14 cellular contexts compared by ENCODE assay signal in genomic region chr2:241451840-241452461, GRCh38. TPM values are rescaled to one million over a fixed set of nuclear protein-coding genes. Genes with fewer than 3 reads are reported as not detected.
A peak's percentile ranks its signal among the peaks of the same experiment; 100 is the strongest.
DNase-seq lines count a peak whose midpoint lies in the region; ATAC-seq, FAIRE-seq and TF ChIP-seq lines count a peak whose summit lies in the region.
"Had no signal": no experiment of that assay in that cellular context is flagged by ENCODE, and none has a peak within 500 bp of the region (broad histone marks: within the 10 kb centered on the region; RNA-seq: fewer than 3 reads in every experiment).

No MANE protein-coding gene starts in this region.

- H4K8ac ChIP-seq in IMR-90 (ENCODE audit: low read depth in 2 of 2, low read length in 2 of 2) = no peak overlapping the region

- H3K4me1 ChIP-seq in IMR-90 (ENCODE audit: control insufficient read depth, insufficient read depth, low read length) (no peaks in the 10 kb centered on the region), astrocyte (ENCODE audit: insufficient read depth, low read length) (no peaks in the 10 kb centered on the region), spleen (no peaks in the 10 kb centered on the region), mammary epithelial cell (ENCODE audit: insufficient read depth, low read length) (no peaks in the 10 kb centered on the region)
- H3K4me1 ChIP-seq: A549, BE2C, Caco-2 had no signal

- H3K9me1 ChIP-seq in IMR-90 (ENCODE audit: insufficient read depth, low read length) = peaks cover 6% of the 10 kb centered on the region; the same call in 1 of the 2 replicates

- no peaks in the 10 kb centered on the region for H4K20me1 ChIP-seq in IMR-90 (ENCODE audit: insufficient read depth, low read length)
- H4K20me1 ChIP-seq in astrocyte (ENCODE audit: insufficient read depth, low read length) = peaks cover 14% of the 10 kb centered on the region
- no peaks in the 10 kb centered on the region for H4K20me1 ChIP-seq in mammary epithelial cell (ENCODE audit: insufficient read depth, low read length)

- no peak overlapping the region for H4K91ac ChIP-seq in IMR-90 (ENCODE audit: insufficient read depth, low read depth, low read length)

- ATAC-seq in IMR-90 (ENCODE audit: low read depth) = no peak
- ATAC-seq: A549 had no signal

- TF ChIP-seq POLR2A in IMR-90 (IDR thresholded peaks at IDR 0.05; ENCODE audit: low read depth, low read length) = no peak
- no peak for TF ChIP-seq POLR2A in spleen (IDR thresholded peaks at IDR 0.05)

- WGBS in IMR-90 (ENCODE audit: extremely low coverage in 2 of 2, insufficient read length in 1 of 2), 2 experiments = no CpG with 5 or more reads among the region's 10 CpGs
- 89 to 92% (median 90%) methylated on average over 10 of the region's 10 CpGs for WGBS in spleen, 5 donors
- WGBS in mammary epithelial cell (ENCODE audit: low coverage, missing lambda C conversion rate) = 92% methylated on average over 9 of the region's 10 CpGs

- no peak for TF ChIP-seq RAD21 in IMR-90 (IDR thresholded peaks at IDR 0.05; ENCODE audit: low read length)

- H2BK15ac ChIP-seq in IMR-90 (ENCODE audit: low read depth, low read length) = no peak overlapping the region

- H3K36me3 ChIP-seq in IMR-90 (ENCODE audit: control insufficient read depth, insufficient read depth, low read length) = peaks cover 3% of the 10 kb centered on the region; the same call in 1 of the 2 replicates
- no peaks in the 10 kb centered on the region for H3K36me3 ChIP-seq in astrocyte (ENCODE audit: insufficient read depth, low read length)
- H3K36me3 ChIP-seq in spleen = peaks cover 0 to 33% (median 5%) of the 10 kb centered on the region in 6 donors
- H3K36me3 ChIP-seq in mammary epithelial cell (ENCODE audit: insufficient read depth, low read length) = no peaks in the 10 kb centered on the region
- H3K36me3 ChIP-seq: BE2C had no signal

- no peaks in the 10 kb centered on the region for H3K4me1 Mint-ChIP-seq in astrocyte (ENCODE audit: low read depth, unreplicated experiment)
- H3K4me1 Mint-ChIP-seq: CD8-positive, alpha-beta memory T cell had no signal

- TF ChIP-seq CTCF in IMR-90 (conservative IDR thresholded peaks at IDR 0.05; ENCODE audit: low read depth, low read length) (no peak), astrocyte (IDR thresholded peaks at IDR 0.05; ENCODE audit: insufficient read depth, low read depth, low read length) (no peak), spleen (IDR thresholded peaks at IDR 0.05 in 8 of 11, conservative IDR thresholded peaks at IDR 0.05 in 3 of 11) (no peak), mammary epithelial cell (conservative IDR thresholded peaks at IDR 0.05 in 1 of 2, IDR thresholded peaks at IDR 0.05 in 1 of 2; ENCODE audit: extremely low read depth in 1 of 2, insufficient read depth in 1 of 2, low read depth in 1 of 2, low read length in 2 of 2) (no peak)

- H2BK5ac ChIP-seq in IMR-90 (ENCODE audit: low read depth, low read length, poor library complexity, severe bottlenecking) = no peak overlapping the region

- H3K18ac ChIP-seq in IMR-90 (ENCODE audit: low read depth, low read length) = no peak overlapping the region

- H3K14ac ChIP-seq in IMR-90 (replicated peaks; ENCODE audit: low read depth, low read length) = no peak overlapping the region

- no peak overlapping the region for H2AK5ac ChIP-seq in IMR-90 (ENCODE audit: low read depth, low read length)

- BruUV-seq in IMR-90 (replicated peaks; lab: Mats Ljungman, UMichigan) (no TSS peak), mammary epithelial cell (replicated peaks; lab: Mats Ljungman, UMichigan) (no TSS peak)

- H3K23ac ChIP-seq in IMR-90 (ENCODE audit: low read depth, low read length) = peak overlapping the region; percentile 78

- H3K27me3 ChIP-seq in IMR-90 (ENCODE audit: control insufficient read depth, insufficient read depth, low read length) (no peaks in the 10 kb centered on the region), astrocyte (ENCODE audit: insufficient read depth, low read length) (no peaks in the 10 kb centered on the region), spleen (replicated peaks in 1 of 7) (peaks cover 0 to 45% (median 0%) of the 10 kb centered on the region in 7 donors), mammary epithelial cell (ENCODE audit: insufficient read depth, low read length) (peaks cover 10% of the 10 kb centered on the region)
- H3K27me3 ChIP-seq: BE2C had no signal

- H3K9me3 Mint-ChIP-seq in astrocyte (ENCODE audit: unreplicated experiment) = no peaks in the 10 kb centered on the region
- H3K9me3 Mint-ChIP-seq: CD8-positive, alpha-beta memory T cell; HFFc6 had no signal

- POLR2A ChIA-PET in IMR-90 (lab: Charles Lee; ENCODE audit: unreplicated experiment) = no interaction called here

- H3K79me2 ChIP-seq in astrocyte (ENCODE audit: insufficient read depth, low read length) (no peaks in the 10 kb centered on the region), mammary epithelial cell (ENCODE audit: insufficient read depth, low read length) (no peaks in the 10 kb centered on the region)

- H3K27me3 Mint-ChIP-seq in astrocyte (ENCODE audit: low read depth, unreplicated experiment) = no peaks in the 10 kb centered on the region

- dilution Hi-C loops in IMR-90 (cut with HindIII; ENCODE audit: low sequenced_read_pairs, unreplicated experiment) = no loop called here
- dilution Hi-C loops in mammary epithelial cell (cut with HindIII; ENCODE audit: low sequenced_read_pairs) = no loop called here

- H3K4me2 ChIP-seq in IMR-90 (ENCODE audit: low read depth, low read length) (no peak overlapping the region), astrocyte (ENCODE audit: low read length) (no peak overlapping the region), mammary epithelial cell (ENCODE audit: insufficient read depth, low read depth, low read length) (no peak overlapping the region)
- H3K4me2 ChIP-seq: A549 had no signal

- H2BK120ac ChIP-seq in IMR-90 (ENCODE audit: low read depth, low read length) = no peak overlapping the region

- H3K27ac ChIP-seq in IMR-90 (ENCODE audit: insufficient read depth, low read length) = no peak overlapping the region
- H3K27ac ChIP-seq in astrocyte (ENCODE audit: low read depth, low read length) = no peak overlapping the region
- no peak overlapping the region for H3K27ac ChIP-seq in spleen
- no peak overlapping the region for H3K27ac ChIP-seq in mammary epithelial cell (ENCODE audit: insufficient read depth, low read depth, low read length)
- H3K27ac ChIP-seq: A549, HL-60 had no signal

- no peak for FAIRE-seq in astrocyte (lab: Jason Lieb, UNC)
- FAIRE-seq: A549 had no signal

- intact Hi-C loops in IMR-90 (cut with micrococcal nuclease) (loop anchor here (5.0 kb wide), 1 partner anchor 35 kb away; no protein-coding TSS in a partner anchor), spleen (cut with DNase I; ENCODE audit: low total_unique reads) (no loop called here), mammary epithelial cell (cut with micrococcal nuclease) (no loop called here)

- in situ Hi-C loops in IMR-90 (cut with MboI; ENCODE audit: low sequenced_read_pairs) (no loop called here), mammary epithelial cell (cut with MboI; ENCODE audit: low sequenced_read_pairs in 2 of 2) (no loop called here)

- no peak overlapping the region for H2AK9ac ChIP-seq in IMR-90 (replicated peaks; ENCODE audit: low read depth, low read length, poor library complexity)

- no peak overlapping the region for H3K4ac ChIP-seq in IMR-90 (ENCODE audit: low read depth, low read length)

- H4K5ac ChIP-seq in IMR-90 (ENCODE audit: low read depth, low read length) = no peak overlapping the region

- H3K79me1 ChIP-seq in IMR-90 (ENCODE audit: low read depth in 1 of 2, low read length in 2 of 2) = no peaks in the 10 kb centered on the region

- no peak overlapping the region for H3K9ac ChIP-seq in IMR-90 (ENCODE audit: low read depth, low read length)
- H3K9ac ChIP-seq in astrocyte (ENCODE audit: low read length) = no peak overlapping the region
- H3K9ac ChIP-seq in mammary epithelial cell (ENCODE audit: insufficient read depth, low read length) = no peak overlapping the region

- H3K4me3 ChIP-seq in IMR-90 (ENCODE audit: insufficient read depth, low read depth, low read length) = no peak overlapping the region
- no peak overlapping the region for H3K4me3 ChIP-seq in astrocyte (ENCODE audit: insufficient read depth, low read depth, low read length)
- H3K4me3 ChIP-seq in spleen = no peak overlapping the region
- H3K4me3 ChIP-seq in mammary epithelial cell (replicated peaks in 1 of 3; ENCODE audit: insufficient read depth in 1 of 3, low read depth in 2 of 3, low read length in 3 of 3) = no peak overlapping the region
- H3K4me3 ChIP-seq: A549 had no signal

- CTCF ChIA-PET in IMR-90 (lab: Yijun Ruan, JAX) (no interaction called here), mammary epithelial cell (lab: Charles Lee; ENCODE audit: low non-redundant PET) (no interaction called here)

- H3K4me3 Mint-ChIP-seq in astrocyte (ENCODE audit: unreplicated experiment) = peak overlapping the region; percentile 34
- H3K4me3 Mint-ChIP-seq: CD8-positive, alpha-beta memory T cell; HFFc6 had no signal

- no peak overlapping the region for H3K56ac ChIP-seq in IMR-90 (ENCODE audit: extremely low read depth, insufficient read depth, low read length)

- H3K27ac Mint-ChIP-seq in astrocyte (ENCODE audit: unreplicated experiment) = no peak overlapping the region
- H3K27ac Mint-ChIP-seq: CD8-positive, alpha-beta memory T cell; HFFc6 had no signal

- H3K9me3 ChIP-seq in IMR-90 (ENCODE audit: control insufficient read depth, insufficient read depth, low read length) = no peaks in the 10 kb centered on the region
- H3K9me3 ChIP-seq in astrocyte (ENCODE audit: insufficient read depth, low read depth, low read length) = no peaks in the 10 kb centered on the region
- no peaks in the 10 kb centered on the region for H3K9me3 ChIP-seq in spleen
- no peaks in the 10 kb centered on the region for H3K9me3 ChIP-seq in mammary epithelial cell (replicated peaks; ENCODE audit: insufficient read depth, low read length)
- H3K9me3 ChIP-seq: A549, BE2C, Caco-2 had no signal

- H3K36me3 Mint-ChIP-seq in astrocyte (ENCODE audit: low read depth, unreplicated experiment) = peaks cover 2% of the 10 kb centered on the region

- H2AFZ ChIP-seq in IMR-90 (replicated peaks; ENCODE audit: low read length, poor library complexity) (no peak overlapping the region), astrocyte (ENCODE audit: low read depth, low read length) (no peak overlapping the region), mammary epithelial cell (ENCODE audit: low read depth, low read length) (no peak overlapping the region)

- DNase-seq in IMR-90 (no peak), astrocyte (ENCODE audit: low read depth) (no peak), left kidney (ENCODE audit: low read depth, low spot score) (peak; percentile 36), spleen (no peak), mammary epithelial cell (no peak)
- no peak for DNase-seq in stimulated activated CD4-positive, alpha-beta T cell treated with anti-CD3 and anti-CD28 coated beads, Interleukin-2, amount 100 ng/mL, for 48 hours
- DNase-seq: BE2C; Caco-2; CD8-positive, alpha-beta memory T cell; GF-D8; HCEC 1CT; HFFc6 had no signal

- no peak overlapping the region for H2BK20ac ChIP-seq in IMR-90 (ENCODE audit: low read depth, low read length)

RNA-seq across cellular contexts. Expression of gene STK25, which starts 56.4 kb away (rescaled TPM):
- total RNA-seq in IMR-90 (2012; rRNA removed) (203 and 258 TPM in 2 replicates), astrocyte (185 and 211 TPM in 2 replicates), spleen (100 to 1,000 TPM; 127 to 217 (median 167) TPM), mammary epithelial cell (100 to 1,000 TPM; 142 to 188 TPM)
- polyA plus RNA-seq in IMR-90 (2012; rRNA removed) (392 and 417 TPM in 2 replicates), spleen (100 to 1,000 TPM; 133 to 254 (median 213) TPM), mammary epithelial cell (240 TPM)
- 289 and 326 TPM in 2 replicates for polyA plus RNA-seq in IMR-90 (2012; cell fraction: cytosol; rRNA removed)
- 774 and 1,419 TPM in 2 replicates for polyA plus RNA-seq in IMR-90 (2012; cell fraction: nucleus; rRNA removed; ENCODE audit: low replicate concordance)
- 552 TPM for polyA minus RNA-seq in mammary epithelial cell
